1 cellular context compared by ENCODE assay signal in the genomic region with DNA sequence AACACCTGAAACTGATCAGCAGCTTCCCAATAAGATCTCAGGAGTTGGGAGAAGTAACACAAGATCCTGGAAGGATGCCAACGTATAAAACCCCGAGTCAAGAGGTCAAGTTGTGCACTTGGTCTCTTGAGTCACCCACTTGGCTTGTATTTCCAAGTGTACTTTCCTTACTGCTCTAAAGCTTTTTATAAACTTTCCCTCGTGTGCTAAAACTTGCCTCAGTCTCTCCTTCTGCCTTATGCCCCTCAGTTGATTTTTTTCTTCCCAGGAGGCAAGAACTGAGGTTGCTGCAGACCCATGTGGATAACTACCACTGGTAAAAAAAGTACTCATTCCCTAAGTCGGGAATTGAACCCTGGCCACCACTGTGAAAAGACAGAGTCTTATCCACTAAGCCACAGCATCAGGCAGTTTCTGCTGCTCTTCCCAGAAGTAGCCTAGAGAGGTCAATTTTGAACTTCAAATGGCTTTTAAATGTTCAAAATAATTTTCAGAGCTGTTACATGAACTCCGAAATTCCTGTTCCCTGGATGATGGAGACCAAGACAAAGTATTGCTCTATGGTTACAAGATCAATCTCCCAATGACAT.
TF ChIP-seq lines count a peak whose summit lies in the region.

No MANE protein-coding gene starts in this region.

TF ChIP-seq in IMR-90, 13 proteins besides CTCF, POLR2A, EP300 and RAD21 (continued from another document):
- no peak for TF ChIP-seq CHD1 (IDR thresholded peaks at IDR 0.05; ENCODE audit: low read depth, low read length)
- TF ChIP-seq MAFK (IDR thresholded peaks at IDR 0.05; ENCODE audit: low read depth, low read length) = no peak
- TF ChIP-seq NFE2L2 (IDR thresholded peaks at IDR 0.05; ENCODE audit: low read depth, low read length) = no peak
- TF ChIP-seq, protein P1, sequence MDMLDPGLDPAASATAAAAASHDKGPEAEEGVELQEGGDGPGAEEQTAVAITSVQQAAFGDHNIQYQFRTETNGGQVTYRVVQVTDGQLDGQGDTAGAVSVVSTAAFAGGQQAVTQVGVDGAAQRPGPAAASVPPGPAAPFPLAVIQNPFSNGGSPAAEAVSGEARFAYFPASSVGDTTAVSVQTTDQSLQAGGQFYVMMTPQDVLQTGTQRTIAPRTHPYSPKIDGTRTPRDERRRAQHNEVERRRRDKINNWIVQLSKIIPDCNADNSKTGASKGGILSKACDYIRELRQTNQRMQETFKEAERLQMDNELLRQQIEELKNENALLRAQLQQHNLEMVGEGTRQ (IDR thresholded peaks at IDR 0.05; ENCODE audit: low read depth, low read length) = no peak
- no peak for TF ChIP-seq RCOR1 (IDR thresholded peaks at IDR 0.05; ENCODE audit: insufficient replicate concordance, low read length)
